Comparison of ENCODE assay signal across 8 cellular contexts in the genomic region with DNA sequence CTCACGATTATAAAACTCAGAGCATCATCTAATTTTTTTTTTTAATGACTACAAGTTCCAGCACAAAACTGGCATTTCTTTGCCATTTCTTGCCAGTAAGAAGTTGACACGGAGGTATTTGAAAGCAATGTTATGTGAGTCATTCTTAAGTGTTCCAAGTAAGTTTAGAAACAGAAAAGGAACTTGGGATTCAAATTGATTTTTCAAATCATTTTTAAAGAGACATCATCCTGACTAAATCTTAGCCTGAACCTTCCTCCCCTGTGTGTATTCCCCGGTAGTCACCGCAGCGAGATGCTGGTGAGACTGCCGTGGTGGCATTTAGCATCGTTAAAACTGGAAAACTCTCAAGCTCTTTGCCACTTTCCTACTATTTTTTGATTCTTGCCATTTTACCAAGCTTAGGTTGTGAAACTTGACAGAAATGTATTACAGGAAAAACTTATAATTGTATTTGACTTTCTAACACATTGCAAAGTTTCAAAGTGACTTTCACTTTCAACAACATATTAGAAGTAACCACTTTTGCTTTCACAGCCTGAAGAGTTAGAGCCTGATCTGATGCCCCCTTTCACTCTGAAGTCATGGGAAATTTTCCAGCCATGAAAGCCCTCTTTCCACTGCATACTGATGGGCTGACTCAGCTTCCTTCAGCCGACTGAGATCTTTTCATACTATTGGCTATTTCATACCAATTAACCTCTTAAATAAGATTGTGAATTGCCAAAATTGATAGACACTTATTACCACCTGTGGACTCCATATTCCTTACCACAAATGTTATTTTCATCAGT.
DNase-seq lines count a peak whose midpoint lies in the region; ATAC-seq and TF ChIP-seq lines count a peak whose summit lies in the region.

No MANE protein-coding gene starts in this region.

- POLR2A ChIA-PET in activated CD8-positive, alpha-beta T cell treated with anti-CD3 and anti-CD28 coated beads for 36 hours (lab: Charles Lee), result interaction anchor here (1.7 kb wide), 1 partner anchor 60 kb away, joined by 4 read pairs; no protein-coding TSS in a partner anchor

- intact Hi-C loops in activated CD8-positive, alpha-beta T cell treated with anti-CD3 and anti-CD28 coated beads for 36 hours (cut with micrococcal nuclease), result no loop called here

- no peaks in the 10 kb centered on the region for H3K27me3 Mint-ChIP-seq in activated CD8-positive, alpha-beta T cell treated with anti-CD3 and anti-CD28 coated beads for 36 hours

- H3K4me1 Mint-ChIP-seq in activated CD8-positive, alpha-beta T cell treated with anti-CD3 and anti-CD28 coated beads for 36 hours (ENCODE audit: low read depth), result peaks cover 58% of the 10 kb centered on the region

- DNase-seq in activated naive CD4-positive, alpha-beta T cell treated with Interleukin-2 at 50 U/mL for 16 hours, result peak; percentile 38
- no peak for DNase-seq in activated naive CD4-positive, alpha-beta T cell (lab: John Stamatoyannopoulos, UW)
- DNase-seq in activated CD8-positive, alpha-beta T cell treated with anti-CD3 and anti-CD28 coated beads for 36 hours, result peak; percentile 72
- DNase-seq in glomerular visceral epithelial cell (ENCODE audit: extremely low spot score) (peak; percentile 84), NCI-H1092 treated with DMSO at 0.1 percent for 48 hours (lab: John Stamatoyannopoulos, UW) (no peak), NCI-H1930 (lab: John Stamatoyannopoulos, UW) (no peak)
- DNase-seq in stimulated activated CD4-positive, alpha-beta T cell treated with anti-CD3 and anti-CD28 coated beads, Interleukin-2, amount 100 ng/mL, for 48 hours, result peak; percentile 19 to 27

- peaks cover 52% of the 10 kb centered on the region for H3K36me3 Mint-ChIP-seq in activated CD8-positive, alpha-beta T cell treated with anti-CD3 and anti-CD28 coated beads for 36 hours (ENCODE audit: low read depth)

- peak; percentile 79 for ATAC-seq in HG03139 (IDR thresholded peaks at IDR 0.05; ENCODE audit: unreplicated experiment)
- ATAC-seq in activated CD8-positive, alpha-beta T cell treated with anti-CD3 and anti-CD28 coated beads for 36 hours, result peak; percentile 99

- CTCF ChIA-PET in activated CD8-positive, alpha-beta T cell treated with anti-CD3 and anti-CD28 coated beads for 36 hours (lab: Charles Lee), result interaction anchor here (1.0 to 2.2 kb wide), 4 partner anchors 33 to 75 kb away, joined by 3 to 5 read pairs (median 5); no protein-coding TSS in a partner anchor

- H3K4me3 Mint-ChIP-seq in activated CD8-positive, alpha-beta T cell treated with anti-CD3 and anti-CD28 coated beads for 36 hours, result peak overlapping the region; percentile 79

- no peaks in the 10 kb centered on the region for H3K9me3 Mint-ChIP-seq in activated CD8-positive, alpha-beta T cell treated with anti-CD3 and anti-CD28 coated beads for 36 hours

- no peak for TF ChIP-seq CTCF in activated CD8-positive, alpha-beta T cell treated with anti-CD3 and anti-CD28 coated beads for 36 hours (IDR thresholded peaks at IDR 0.05)

- H3K27ac Mint-ChIP-seq in activated CD8-positive, alpha-beta T cell treated with anti-CD3 and anti-CD28 coated beads for 36 hours, result peak overlapping the region; percentile 97

Comparison
In these comparisons a context has a peak if more than half of its experiments do, and no peak if none do; other contexts are left out.
1. DNase-seq: peak in activated naive CD4-positive, alpha-beta T cell treated with Interleukin-2 at 50 U/mL for 16 hours (single experiment), activated CD8-positive, alpha-beta T cell treated with anti-CD3 and anti-CD28 coated beads for 36 hours (single experiment), glomerular visceral epithelial cell (single experiment) and stimulated activated CD4-positive, alpha-beta T cell treated with anti-CD3 and anti-CD28 coated beads, Interleukin-2, amount 100 ng/mL, for 48 hours (2 of 2); none in activated naive CD4-positive, alpha-beta T cell (0 of 4), NCI-H1092 treated with DMSO at 0.1 percent for 48 hours (single experiment) and NCI-H1930 (0 of 2).